ENCODE assay signal across 21 cellular contexts in genomic region chr1:60833173-60833572, GRCh38.
A peak's percentile ranks its signal among the peaks of the same experiment; 100 is the strongest.
DNase-seq lines count a peak whose midpoint lies in the region; ATAC-seq and TF ChIP-seq lines count a peak whose summit lies in the region.
"Had no signal": no experiment of that assay in that cellular context is flagged by ENCODE, and none has a peak within 500 bp of the region (broad histone marks: within the 10 kb centered on the region; RNA-seq: fewer than 3 reads in every experiment).

No MANE protein-coding gene starts in this region.

- intact Hi-C loops in colonic mucosa (cut with DNase I) = no loop called here

- H3K4me2 ChIP-seq in Loucy (ENCODE audit: low read depth, low read length, poor library complexity, severe bottlenecking) = peak overlapping the region; percentile 82
- H3K4me2 ChIP-seq: PC-9 had no signal

- H3K36me3 ChIP-seq in Loucy (ENCODE audit: insufficient read depth, low read length) = no peaks in the 10 kb centered on the region
- no peaks in the 10 kb centered on the region for H3K36me3 ChIP-seq in colonic mucosa
- H3K36me3 ChIP-seq: adrenal gland, cardiac muscle cell, esophagus squamous epithelium had no signal

- peaks cover 25 to 26% of the 10 kb centered on the region in 2 donors for H3K4me1 Mint-ChIP-seq in immature natural killer cell
- H3K4me1 Mint-ChIP-seq in progenitor cell of endocrine pancreas (ENCODE audit: low read depth) = peaks cover 16% of the 10 kb centered on the region
- no peaks in the 10 kb centered on the region for H3K4me1 Mint-ChIP-seq in stimulated activated naive B cell treated with anti-CD40 and anti-IgM and Interleukin-4, amounts not matched to agents 10 μg/mL and 1 μg/mL and 100 μg/mL, for 72 hours

- DNase-seq in colonic mucosa = peak; percentile 69
- peak in 1 of 3 donors; percentile 19 for DNase-seq in immature natural killer cell
- no peak for DNase-seq in progenitor cell of endocrine pancreas (ENCODE audit: low spot score, unreplicated experiment)
- DNase-seq in HT-29 (ENCODE audit: low spot score) = no peak
- no peak for DNase-seq in AG08395 (ENCODE audit: low spot score)
- no peak for DNase-seq in stimulated activated naive B cell treated with anti-CD40 and anti-IgM and Interleukin-4, amounts not matched to agents 10 μg/mL and 1 μg/mL and 100 μg/mL, for 72 hours
- DNase-seq: activated CD4-positive, alpha-beta T cell treated with anti-CD3 and anti-CD28 coated beads for 4 hours; activated effector memory CD4-positive, alpha-beta T cell treated with Interleukin-2 at 50 U/mL for 16 hours; adrenal gland; esophagus squamous epithelium; glutamatergic neuron; mesendoderm; NCI-H1105; NCI-H774; PC-9; stimulated activated CD4-positive, alpha-beta T cell treated with anti-CD3 and anti-CD28 coated beads, Interleukin-2, amount 100 ng/mL, for 24 hours; T1000 had no signal

- H3K9ac ChIP-seq in Loucy (ENCODE audit: low read depth, low read length, poor library complexity, severe bottlenecking) (peak overlapping the region; percentile 80), colonic mucosa (ENCODE audit: low read depth in 2 of 2, low read length in 2 of 2) (peak overlapping the region in 1 of 2 donors; percentile 37)

- peak overlapping the region; percentile 64 for H3K4me3 ChIP-seq in Loucy (ENCODE audit: low read length, poor library complexity, severe bottlenecking)
- no peak overlapping the region for H3K4me3 ChIP-seq in colonic mucosa
- H3K4me3 ChIP-seq: adrenal gland, cardiac muscle cell, esophagus squamous epithelium, PC-9 had no signal

- H3K27me3 ChIP-seq in Loucy (ENCODE audit: insufficient read depth, low read length, poor library complexity, severe bottlenecking) (no peaks in the 10 kb centered on the region), colonic mucosa (no peaks in the 10 kb centered on the region)
- H3K27me3 ChIP-seq: adrenal gland, cardiac muscle cell had no signal

- no peak for ATAC-seq in GM18502 (IDR thresholded peaks at IDR 0.05; ENCODE audit: poor library complexity, unreplicated experiment)
- ATAC-seq in stimulated activated naive B cell treated with anti-CD40 and anti-IgM and Interleukin-4, amounts not matched to agents 10 μg/mL and 1 μg/mL and 100 μg/mL, for 72 hours (replicated peaks) = no peak

- no peaks in the 10 kb centered on the region for H3K79me2 ChIP-seq in Loucy (ENCODE audit: insufficient read depth, low read length)

- peaks cover 13% of the 10 kb centered on the region for H3F3A ChIP-seq in Loucy (ENCODE audit: low read depth)

- H3K27ac Mint-ChIP-seq in immature natural killer cell (peak overlapping the region in 2 of 6 donors; percentile 1 to 37), progenitor cell of endocrine pancreas (peak overlapping the region; percentile 86)
- no peak overlapping the region for H3K27ac Mint-ChIP-seq in stimulated activated naive B cell treated with anti-CD40 and anti-IgM and Interleukin-4, amounts not matched to agents 10 μg/mL and 1 μg/mL and 100 μg/mL, for 72 hours

- H3K27me3 Mint-ChIP-seq in immature natural killer cell (ENCODE audit: low read depth in 3 of 3) (peaks cover 5 to 13% (median 5%) of the 10 kb centered on the region in 3 donors), progenitor cell of endocrine pancreas (no peaks in the 10 kb centered on the region)
- peaks cover 0 to 6% of the 10 kb centered on the region in 2 donors for H3K27me3 Mint-ChIP-seq in stimulated activated naive B cell treated with anti-CD40 and anti-IgM and Interleukin-4, amounts not matched to agents 10 μg/mL and 1 μg/mL and 100 μg/mL, for 72 hours

- H3K36me3 Mint-ChIP-seq in immature natural killer cell (no peaks in the 10 kb centered on the region), progenitor cell of endocrine pancreas (ENCODE audit: insufficient read depth) (no peaks in the 10 kb centered on the region)
- no peaks in the 10 kb centered on the region for H3K36me3 Mint-ChIP-seq in stimulated activated naive B cell treated with anti-CD40 and anti-IgM and Interleukin-4, amounts not matched to agents 10 μg/mL and 1 μg/mL and 100 μg/mL, for 72 hours

- H2AFZ ChIP-seq in Loucy (ENCODE audit: low read length) = 0 out of 2 replicates have a peak overlapping the region, but pooled peaks have one; percentile 28
- H2AFZ ChIP-seq: PC-9 had no signal

- peak overlapping the region; percentile 56 to 72 (median 66) for H3K4me3 Mint-ChIP-seq in immature natural killer cell
- no peak overlapping the region for H3K4me3 Mint-ChIP-seq in progenitor cell of endocrine pancreas (ENCODE audit: low read depth)
- no peak overlapping the region for H3K4me3 Mint-ChIP-seq in stimulated activated naive B cell treated with anti-CD40 and anti-IgM and Interleukin-4, amounts not matched to agents 10 μg/mL and 1 μg/mL and 100 μg/mL, for 72 hours

- no peak; the same call in 1 of the 2 replicates for TF ChIP-seq CTCF in Loucy (conservative IDR thresholded peaks at IDR 0.05; ENCODE audit: low read length)
- no peak for TF ChIP-seq CTCF in colonic mucosa (IDR thresholded peaks at IDR 0.05)
- no peak for TF ChIP-seq CTCF in progenitor cell of endocrine pancreas (IDR thresholded peaks at IDR 0.05; ENCODE audit: unreplicated experiment)

- H3K9me2 ChIP-seq in Loucy (replicated peaks; ENCODE audit: low read depth, low read length) = no peaks in the 10 kb centered on the region

- H3K9me3 ChIP-seq in Loucy (ENCODE audit: insufficient read depth, low read depth, low read length) (no peaks in the 10 kb centered on the region), colonic mucosa (no peaks in the 10 kb centered on the region)
- H3K9me3 ChIP-seq: adrenal gland, Caco-2, esophagus squamous epithelium had no signal

- H3K27ac ChIP-seq in colonic mucosa = peak overlapping the region; percentile 56
- H3K27ac ChIP-seq: adrenal gland, cardiac muscle cell, esophagus squamous epithelium, PC-9 had no signal

- no peaks in the 10 kb centered on the region for H4K20me1 ChIP-seq in Loucy (ENCODE audit: insufficient read depth, low read length, poor library complexity, severe bottlenecking)

- peaks cover 0 to 2% (median 0%) of the 10 kb centered on the region in 6 donors for H3K9me3 Mint-ChIP-seq in immature natural killer cell
- H3K9me3 Mint-ChIP-seq in progenitor cell of endocrine pancreas (ENCODE audit: low read depth) = no peaks in the 10 kb centered on the region
- H3K9me3 Mint-ChIP-seq in stimulated activated naive B cell treated with anti-CD40 and anti-IgM and Interleukin-4, amounts not matched to agents 10 μg/mL and 1 μg/mL and 100 μg/mL, for 72 hours = no peaks in the 10 kb centered on the region

- H3K4me1 ChIP-seq in Loucy (ENCODE audit: insufficient read depth, low read length, poor library complexity, severe bottlenecking) (peaks cover 76% of the 10 kb centered on the region), colonic mucosa (no peaks in the 10 kb centered on the region)
- H3K4me1 ChIP-seq: adrenal gland, Caco-2, esophagus squamous epithelium had no signal

Comparison
In these comparisons a context has a peak if more than half of its experiments do, and no peak if none do; other contexts are left out.
1. H3K4me3 Mint-ChIP-seq: peak in immature natural killer cell (5 of 5); none in progenitor cell of endocrine pancreas (single experiment) and stimulated activated naive B cell treated with anti-CD40 and anti-IgM and Interleukin-4, amounts not matched to agents 10 μg/mL and 1 μg/mL and 100 μg/mL, for 72 hours (0 of 2).